Comparison of ENCODE assay signal across 2 cellular contexts in the genomic region with DNA sequence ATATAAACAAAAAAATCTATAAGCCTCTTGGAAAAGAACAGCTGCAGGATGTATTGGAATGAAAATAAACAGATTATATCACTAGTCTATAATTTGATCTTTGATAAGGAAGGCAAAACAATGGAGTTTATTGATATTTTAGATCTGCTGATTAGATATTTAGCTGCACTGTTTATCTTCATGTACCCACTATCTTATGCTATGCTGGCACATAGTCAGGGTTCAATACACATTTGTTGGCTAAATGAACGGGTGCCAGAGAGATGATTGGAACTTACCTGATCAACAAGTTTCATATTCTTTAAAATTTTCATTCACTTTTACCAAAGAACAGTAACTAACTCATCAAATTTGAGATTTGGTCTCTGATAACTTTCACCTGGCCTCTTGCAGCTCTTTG.
TF ChIP-seq lines count a peak whose summit lies in the region.

No MANE protein-coding gene starts in this region.

TF ChIP-seq in IMR-90, 13 proteins besides CTCF, POLR2A, EP300 and RAD21:
- TF ChIP-seq RFX5 (IDR thresholded peaks at IDR 0.05; ENCODE audit: low read depth, low read length), result no peak
- TF ChIP-seq MXI1 (IDR thresholded peaks at IDR 0.05; ENCODE audit: borderline replicate concordance, low read depth, low read length), result no peak

TF ChIP-seq in endothelial cell of umbilical vein, 7 proteins besides CTCF, POLR2A, EP300 and RAD21:
- TF ChIP-seq, protein P1, sequence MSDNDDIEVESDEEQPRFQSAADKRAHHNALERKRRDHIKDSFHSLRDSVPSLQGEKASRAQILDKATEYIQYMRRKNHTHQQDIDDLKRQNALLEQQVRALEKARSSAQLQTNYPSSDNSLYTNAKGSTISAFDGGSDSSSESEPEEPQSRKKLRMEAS (IDR thresholded peaks at IDR 0.05; ENCODE audit: insufficient read depth, insufficient read length), result no peak
- no peak for TF ChIP-seq JUN (IDR thresholded peaks at IDR 0.05; ENCODE audit: borderline replicate concordance, insufficient read depth, insufficient read length, low read depth)
- no peak for TF ChIP-seq FOS (IDR thresholded peaks at IDR 0.05; ENCODE audit: borderline replicate concordance, insufficient read depth, low read length)
- peak; percentile 50 for TF ChIP-seq GATA2 (IDR thresholded peaks at IDR 0.05; ENCODE audit: insufficient read depth, insufficient read length, low read depth, low read length)
